In the genomic region with DNA sequence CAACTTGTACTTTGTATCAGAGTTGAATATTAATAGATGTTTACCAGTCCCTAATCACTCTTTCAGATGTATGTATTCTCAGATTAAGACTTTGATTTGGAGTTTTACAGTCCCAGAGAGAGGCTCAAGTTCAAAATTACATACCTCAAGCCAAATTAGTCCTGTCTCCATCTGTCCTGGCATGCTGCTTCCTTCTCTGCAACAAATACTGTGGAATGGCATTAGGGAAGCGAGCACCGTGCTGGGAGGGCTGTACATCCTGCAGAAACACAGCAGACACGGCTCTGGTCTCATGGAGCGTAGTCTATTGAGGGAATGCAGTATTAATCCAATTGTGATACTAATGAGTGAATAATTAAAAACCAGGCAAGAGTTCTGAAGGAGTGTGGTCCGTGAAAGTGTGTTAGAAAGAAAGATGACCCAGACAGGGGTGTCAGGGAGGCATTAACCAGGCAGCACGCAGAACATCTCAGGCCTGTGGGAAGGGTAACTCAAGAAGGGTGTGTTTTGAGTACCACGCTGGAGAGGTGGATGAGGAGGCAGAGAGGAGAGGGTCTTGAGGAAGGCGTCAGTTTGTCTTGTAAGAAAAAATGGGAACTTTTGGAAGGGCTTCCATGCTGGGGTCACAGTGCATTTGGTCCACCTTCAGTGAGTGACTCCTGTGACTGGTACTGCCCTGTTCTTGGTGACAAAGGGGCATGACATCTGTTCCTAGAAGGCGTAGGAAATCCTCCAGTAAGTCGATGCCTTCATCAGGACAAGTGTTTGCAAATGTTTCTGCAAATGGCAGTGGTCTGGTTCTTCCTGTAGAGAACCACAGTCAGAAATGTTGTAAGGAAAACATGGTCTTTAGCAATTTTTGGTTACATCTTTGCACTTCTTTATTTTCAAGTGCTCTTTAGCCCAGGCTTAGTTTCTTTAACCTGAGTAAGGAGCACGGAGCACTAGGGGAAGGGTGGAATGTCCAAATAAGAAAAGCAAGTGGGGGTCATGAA, we compare ENCODE assay signal across 8 cellular contexts. TPM values are rescaled to one million over a fixed set of nuclear protein-coding genes. Genes with fewer than 3 reads are reported as not detected.
DNase-seq lines count a peak whose midpoint lies in the region; ATAC-seq and TF ChIP-seq lines count a peak whose summit lies in the region.

No MANE protein-coding gene starts in this region.

- CTCF ChIA-PET in IMR-90 (lab: Yijun Ruan, JAX) = interaction anchor here (0.6 kb wide), 1 partner anchor 39 kb away, joined by 3 read pairs; no protein-coding TSS in a partner anchor

- peaks cover 20% of the 10 kb centered on the region for H3K4me1 ChIP-seq in BLaER1
- peaks cover 12% of the 10 kb centered on the region for H3K4me1 ChIP-seq in IMR-90 (ENCODE audit: control insufficient read depth, insufficient read depth, low read length)
- H3K4me1 ChIP-seq in mesendoderm (ENCODE audit: control insufficient read depth, low read depth, low read length) = peaks cover 10% of the 10 kb centered on the region

- TF ChIP-seq CTCF in IMR-90 (conservative IDR thresholded peaks at IDR 0.05; ENCODE audit: low read depth, low read length) (no peak), astrocyte of the spinal cord (IDR thresholded peaks at IDR 0.05; ENCODE audit: low read depth, low read length) (no peak)

- H2AK5ac ChIP-seq in IMR-90 (ENCODE audit: low read depth, low read length) (peak overlapping the region; percentile 54), mesendoderm (ENCODE audit: low read length) (no peak overlapping the region)

- peak overlapping the region; percentile 88 for H3K23ac ChIP-seq in IMR-90 (ENCODE audit: low read depth, low read length)
- no peak overlapping the region for H3K23ac ChIP-seq in mesendoderm (ENCODE audit: low read length)

- no peak for TF ChIP-seq POLR2A in IMR-90 (IDR thresholded peaks at IDR 0.05; ENCODE audit: low read depth, low read length)

- intact Hi-C loops in IMR-90 (cut with micrococcal nuclease) = loop anchor here (2.0 to 5.0 kb wide), 3 partner anchors 45 to 170 kb away; no protein-coding TSS in a partner anchor

- H3K27ac ChIP-seq in BLaER1 (no peak overlapping the region), IMR-90 (ENCODE audit: insufficient read depth, low read length) (peak overlapping the region; percentile 9; the same call in 1 of the 2 replicates), mesendoderm (ENCODE audit: low read depth, low read length) (no peak overlapping the region)

- H4K20me1 ChIP-seq in BLaER1 (peaks cover 39% of the 10 kb centered on the region), IMR-90 (ENCODE audit: insufficient read depth, low read length) (peaks cover 36% of the 10 kb centered on the region)

- H2BK120ac ChIP-seq in IMR-90 (ENCODE audit: low read depth, low read length) = no peak overlapping the region
- H2BK120ac ChIP-seq in mesendoderm (ENCODE audit: low read depth, low read length) = no peak overlapping the region

- peak overlapping the region; percentile 71 for H3K4me3 ChIP-seq in BLaER1
- H3K4me3 ChIP-seq in IMR-90 (ENCODE audit: insufficient read depth, low read depth, low read length) = peak overlapping the region; percentile 87
- peak overlapping the region; percentile 80 for H3K4me3 ChIP-seq in astrocyte of the spinal cord (ENCODE audit: low read depth, low read length)
- H3K4me3 ChIP-seq in mesendoderm (ENCODE audit: low read length) = no peak overlapping the region

- TF ChIP-seq RAD21 in IMR-90 (IDR thresholded peaks at IDR 0.05; ENCODE audit: low read length) = no peak

- 49% methylated on average over 10 of the region's 11 CpGs; no CpG with 5 or more reads in 1 of the 2 experiments for WGBS in IMR-90 (ENCODE audit: extremely low coverage in 2 of 2, insufficient read length in 1 of 2), 2 experiments
- WGBS in mesendoderm (ENCODE audit: extremely low coverage, insufficient coverage, low lambda C conversion rate) = no CpG with 5 or more reads among the region's 11 CpGs

- H3K56ac ChIP-seq in IMR-90 (ENCODE audit: extremely low read depth, insufficient read depth, low read length) (peak overlapping the region; percentile 46; the same call in 1 of the 2 replicates), mesendoderm (ENCODE audit: low read length) (peak overlapping the region; percentile 73)

- H2BK15ac ChIP-seq in IMR-90 (ENCODE audit: low read depth, low read length) (no peak overlapping the region), mesendoderm (replicated peaks; ENCODE audit: low read depth) (no peak overlapping the region)

- in situ Hi-C loops in IMR-90 (cut with MboI; ENCODE audit: low sequenced_read_pairs) (loop anchor here (25.0 kb wide), 1 partner anchor 1040 kb away; no protein-coding TSS in a partner anchor), astrocyte of the spinal cord (cut with HindIII; ENCODE audit: low sequenced_read_pairs) (no loop called here)

- no TSS peak for BruUV-seq in IMR-90 (replicated peaks; lab: Mats Ljungman, UMichigan)

- H3K9me1 ChIP-seq in IMR-90 (ENCODE audit: insufficient read depth, low read length) = peaks cover 10% of the 10 kb centered on the region

- peak overlapping the region; percentile 69 for H3K14ac ChIP-seq in IMR-90 (replicated peaks; ENCODE audit: low read depth, low read length)

- H2AK9ac ChIP-seq in IMR-90 (replicated peaks; ENCODE audit: low read depth, low read length, poor library complexity) = peak overlapping the region; percentile 38

- H3K36me3 ChIP-seq in BLaER1 (no peaks in the 10 kb centered on the region), IMR-90 (ENCODE audit: control insufficient read depth, insufficient read depth, low read length) (no peaks in the 10 kb centered on the region), mesendoderm (ENCODE audit: control insufficient read depth, insufficient read depth, low read length) (no peaks in the 10 kb centered on the region)

- no peak overlapping the region for H4K5ac ChIP-seq in IMR-90 (ENCODE audit: low read depth, low read length)
- H4K5ac ChIP-seq in mesendoderm (ENCODE audit: low read length) = no peak overlapping the region

- peaks cover 30% of the 10 kb centered on the region for H3K79me2 ChIP-seq in mesendoderm (ENCODE audit: control insufficient read depth, insufficient read depth, low read length)

- no peak overlapping the region for H3K18ac ChIP-seq in IMR-90 (ENCODE audit: low read depth, low read length)
- H3K18ac ChIP-seq in mesendoderm (ENCODE audit: low read length) = no peak overlapping the region

- ATAC-seq in IMR-90 (ENCODE audit: low read depth) (peak; percentile 18; the same call in 1 of the 2 replicates), GM18498 (IDR thresholded peaks at IDR 0.05; ENCODE audit: unreplicated experiment) (no peak)

- no peak overlapping the region for H4K91ac ChIP-seq in IMR-90 (ENCODE audit: insufficient read depth, low read depth, low read length)

- H3K27me3 ChIP-seq in BLaER1 (peaks cover 51% of the 10 kb centered on the region), IMR-90 (ENCODE audit: control insufficient read depth, insufficient read depth, low read length) (no peaks in the 10 kb centered on the region), mesendoderm (ENCODE audit: insufficient read depth, low read length, poor library complexity) (no peaks in the 10 kb centered on the region)

- peak overlapping the region; percentile 74 for H3K9ac ChIP-seq in BLaER1
- H3K9ac ChIP-seq in IMR-90 (ENCODE audit: low read depth, low read length) = peak overlapping the region; percentile 85
- H3K9ac ChIP-seq in mesendoderm (ENCODE audit: low read length) = peak overlapping the region; percentile 73

- H3K4ac ChIP-seq in IMR-90 (ENCODE audit: low read depth, low read length) (peak overlapping the region; percentile 2), mesendoderm (ENCODE audit: low read depth, low read length) (no peak overlapping the region)

- dilution Hi-C loops in IMR-90 (cut with HindIII; ENCODE audit: low sequenced_read_pairs, unreplicated experiment) = loop anchor here (25.0 kb wide), 1 partner anchor 215 kb away; no protein-coding TSS in a partner anchor

- DNase-seq in IMR-90 = no peak
- no peak for DNase-seq in astrocyte of the spinal cord (ENCODE audit: low read depth, low spot score)
- DNase-seq in mesendoderm = no peak
- DNase-seq in T-helper 9 cell = no peak
- DNase-seq in activated CD4-positive, alpha-beta T cell treated with anti-CD3 and anti-CD28 coated beads, Interleukin-2, amount 50 U/mL, for 4 hours = no peak
- no peak for DNase-seq in germinal center (ENCODE audit: low spot score)

- H2BK20ac ChIP-seq in IMR-90 (ENCODE audit: low read depth, low read length) = no peak overlapping the region

- POLR2A ChIA-PET in IMR-90 (lab: Charles Lee; ENCODE audit: unreplicated experiment) = no interaction called here

- 0 out of 2 replicates have a peak, but pooled peaks cover 2% of the 10 kb centered on the region for H3K9me3 ChIP-seq in BLaER1
- 0 out of 2 replicates have a peak, but pooled peaks cover 2% of the 10 kb centered on the region for H3K9me3 ChIP-seq in IMR-90 (ENCODE audit: control insufficient read depth, insufficient read depth, low read length)

- no peak overlapping the region for H2AFZ ChIP-seq in IMR-90 (replicated peaks; ENCODE audit: low read length, poor library complexity)

- peak overlapping the region in 1 of 2 experiments; percentile 4; a peak in 1 of 4 replicates for H4K8ac ChIP-seq in IMR-90 (ENCODE audit: low read depth in 2 of 2, low read length in 2 of 2)
- H4K8ac ChIP-seq in mesendoderm (ENCODE audit: low read depth, low read length) = no peak overlapping the region

- peaks cover 24 to 54% of the 10 kb centered on the region in 2 experiments for H3K79me1 ChIP-seq in IMR-90 (ENCODE audit: low read depth in 1 of 2, low read length in 2 of 2)
- peaks cover 27% of the 10 kb centered on the region for H3K79me1 ChIP-seq in mesendoderm (ENCODE audit: low read length)

- peak overlapping the region; percentile 83 for H3K4me2 ChIP-seq in BLaER1
- H3K4me2 ChIP-seq in IMR-90 (ENCODE audit: low read depth, low read length) = peak overlapping the region; percentile 90
- H3K4me2 ChIP-seq in mesendoderm (ENCODE audit: low read length) = peak overlapping the region; percentile 76

- H2BK5ac ChIP-seq in IMR-90 (ENCODE audit: low read depth, low read length, poor library complexity, severe bottlenecking) (peak overlapping the region; percentile 44), mesendoderm (ENCODE audit: low read length) (no peak overlapping the region)

TF ChIP-seq in IMR-90, 13 proteins besides CTCF, POLR2A, EP300 and RAD21 (continues in another document):
- no peak for TF ChIP-seq NFE2L2 (IDR thresholded peaks at IDR 0.05; ENCODE audit: low read depth, low read length)
- TF ChIP-seq RCOR1 (IDR thresholded peaks at IDR 0.05; ENCODE audit: insufficient replicate concordance, low read length) = no peak
- no peak for TF ChIP-seq MAFK (IDR thresholded peaks at IDR 0.05; ENCODE audit: low read depth, low read length)
- TF ChIP-seq SMC3 (IDR thresholded peaks at IDR 0.05; ENCODE audit: low read depth, low read length) = no peak

RNA-seq across cellular contexts. Expression of gene RAB4A, which starts 1.6 kb away (rescaled TPM):
- 26.2 and 33.3 TPM in 2 replicates for total RNA-seq in IMR-90 (2012; rRNA removed)
- polyA plus RNA-seq in IMR-90 (2012; rRNA removed) = 23.9 and 25.6 TPM in 2 replicates
- polyA plus RNA-seq in IMR-90 (2012; cell fraction: cytosol; rRNA removed) = 24.6 and 26.8 TPM in 2 replicates
- polyA plus RNA-seq in IMR-90 (2012; cell fraction: nucleus; rRNA removed; ENCODE audit: low replicate concordance) = 9.4 and 14.7 TPM in 2 replicates
- polyA plus RNA-seq in mesendoderm (2013, experiment 1 of 2) = 24.8 TPM
- polyA plus RNA-seq in mesendoderm (2013, experiment 2 of 2) = 24.2 TPM
